1 cellular context compared by ENCODE assay signal in the genomic region with DNA sequence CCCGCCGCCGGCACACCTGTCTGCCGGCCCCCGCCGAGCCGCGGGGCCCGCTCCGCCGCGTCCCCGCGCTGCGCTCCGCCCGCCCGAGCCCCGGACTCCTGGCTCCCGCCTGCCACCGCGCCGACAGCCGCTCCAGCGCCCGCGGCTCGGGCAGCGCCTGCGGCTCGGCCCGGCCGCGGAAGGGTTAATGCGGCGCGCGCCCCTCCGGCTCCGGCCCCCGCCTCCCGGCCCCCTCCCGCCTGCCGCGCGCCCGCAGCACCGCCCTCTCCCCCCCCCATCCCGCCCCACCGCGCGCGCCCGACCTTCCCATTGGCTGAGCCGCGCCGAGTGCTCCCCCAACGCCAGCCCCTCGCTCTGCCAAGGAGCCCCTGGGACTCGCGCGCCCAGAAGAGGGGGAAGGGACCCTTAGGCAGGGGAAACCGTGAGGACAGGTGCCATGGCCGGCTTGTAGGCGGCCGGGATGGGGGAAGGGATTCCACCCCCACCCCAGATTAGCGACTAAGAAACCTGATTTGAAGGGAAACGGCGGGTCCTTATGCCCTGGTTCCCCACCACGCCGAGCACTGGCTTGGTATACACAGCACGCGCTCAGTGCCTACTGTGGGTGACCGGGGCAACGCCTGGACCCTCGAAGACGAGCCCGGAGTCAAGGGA.
TF ChIP-seq lines count a peak whose summit lies in the region.

A gene with protein sequence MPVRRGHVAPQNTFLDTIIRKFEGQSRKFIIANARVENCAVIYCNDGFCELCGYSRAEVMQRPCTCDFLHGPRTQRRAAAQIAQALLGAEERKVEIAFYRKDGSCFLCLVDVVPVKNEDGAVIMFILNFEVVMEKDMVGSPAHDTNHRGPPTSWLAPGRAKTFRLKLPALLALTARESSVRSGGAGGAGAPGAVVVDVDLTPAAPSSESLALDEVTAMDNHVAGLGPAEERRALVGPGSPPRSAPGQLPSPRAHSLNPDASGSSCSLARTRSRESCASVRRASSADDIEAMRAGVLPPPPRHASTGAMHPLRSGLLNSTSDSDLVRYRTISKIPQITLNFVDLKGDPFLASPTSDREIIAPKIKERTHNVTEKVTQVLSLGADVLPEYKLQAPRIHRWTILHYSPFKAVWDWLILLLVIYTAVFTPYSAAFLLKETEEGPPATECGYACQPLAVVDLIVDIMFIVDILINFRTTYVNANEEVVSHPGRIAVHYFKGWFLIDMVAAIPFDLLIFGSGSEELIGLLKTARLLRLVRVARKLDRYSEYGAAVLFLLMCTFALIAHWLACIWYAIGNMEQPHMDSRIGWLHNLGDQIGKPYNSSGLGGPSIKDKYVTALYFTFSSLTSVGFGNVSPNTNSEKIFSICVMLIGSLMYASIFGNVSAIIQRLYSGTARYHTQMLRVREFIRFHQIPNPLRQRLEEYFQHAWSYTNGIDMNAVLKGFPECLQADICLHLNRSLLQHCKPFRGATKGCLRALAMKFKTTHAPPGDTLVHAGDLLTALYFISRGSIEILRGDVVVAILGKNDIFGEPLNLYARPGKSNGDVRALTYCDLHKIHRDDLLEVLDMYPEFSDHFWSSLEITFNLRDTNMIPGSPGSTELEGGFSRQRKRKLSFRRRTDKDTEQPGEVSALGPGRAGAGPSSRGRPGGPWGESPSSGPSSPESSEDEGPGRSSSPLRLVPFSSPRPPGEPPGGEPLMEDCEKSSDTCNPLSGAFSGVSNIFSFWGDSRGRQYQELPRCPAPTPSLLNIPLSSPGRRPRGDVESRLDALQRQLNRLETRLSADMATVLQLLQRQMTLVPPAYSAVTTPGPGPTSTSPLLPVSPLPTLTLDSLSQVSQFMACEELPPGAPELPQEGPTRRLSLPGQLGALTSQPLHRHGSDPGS (minus strand): TSS at position 186 of the 654 bp plus-strand sequence. CDS start 408 bp downstream, outside the sequence.

TF ChIP-seq in GM12878, 131 proteins besides CTCF, POLR2A, EP300 and RAD21:
- TF ChIP-seq SUZ12 (IDR thresholded peaks at IDR 0.05; ENCODE audit: unreplicated experiment) (no peak), TCF12 (IDR thresholded peaks at IDR 0.05; ENCODE audit: low read depth, low read length) (no peak), WRNIP1 (IDR thresholded peaks at IDR 0.05; ENCODE audit: borderline replicate concordance, low read depth, low read length) (no peak), ZSCAN29 (IDR thresholded peaks at IDR 0.05) (no peak), ZNF207 (IDR thresholded peaks at IDR 0.05; ENCODE audit: borderline replicate concordance) (no peak), CBFB (IDR thresholded peaks at IDR 0.05; ENCODE audit: low read depth) (no peak), GABPA (IDR thresholded peaks at IDR 0.05; ENCODE audit: low read depth) (no peak), EGR1 (IDR thresholded peaks at IDR 0.05; ENCODE audit: borderline replicate concordance in 1 of 2, low read depth in 2 of 2, low read length in 2 of 2) (no peak), SREBF2 (IDR thresholded peaks at IDR 0.05; ENCODE audit: low read length) (no peak), GATAD2B (conservative IDR thresholded peaks at IDR 0.05; ENCODE audit: low read depth) (no peak), NFXL1 (IDR thresholded peaks at IDR 0.05; ENCODE audit: borderline replicate concordance) (no peak), CHD4 (IDR thresholded peaks at IDR 0.05) (no peak)
- TF ChIP-seq, protein P1, sequence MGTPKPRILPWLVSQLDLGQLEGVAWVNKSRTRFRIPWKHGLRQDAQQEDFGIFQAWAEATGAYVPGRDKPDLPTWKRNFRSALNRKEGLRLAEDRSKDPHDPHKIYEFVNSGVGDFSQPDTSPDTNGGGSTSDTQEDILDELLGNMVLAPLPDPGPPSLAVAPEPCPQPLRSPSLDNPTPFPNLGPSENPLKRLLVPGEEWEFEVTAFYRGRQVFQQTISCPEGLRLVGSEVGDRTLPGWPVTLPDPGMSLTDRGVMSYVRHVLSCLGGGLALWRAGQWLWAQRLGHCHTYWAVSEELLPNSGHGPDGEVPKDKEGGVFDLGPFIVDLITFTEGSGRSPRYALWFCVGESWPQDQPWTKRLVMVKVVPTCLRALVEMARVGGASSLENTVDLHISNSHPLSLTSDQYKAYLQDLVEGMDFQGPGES (IDR thresholded peaks at IDR 0.05) = no peak
- TF ChIP-seq, protein P2, sequence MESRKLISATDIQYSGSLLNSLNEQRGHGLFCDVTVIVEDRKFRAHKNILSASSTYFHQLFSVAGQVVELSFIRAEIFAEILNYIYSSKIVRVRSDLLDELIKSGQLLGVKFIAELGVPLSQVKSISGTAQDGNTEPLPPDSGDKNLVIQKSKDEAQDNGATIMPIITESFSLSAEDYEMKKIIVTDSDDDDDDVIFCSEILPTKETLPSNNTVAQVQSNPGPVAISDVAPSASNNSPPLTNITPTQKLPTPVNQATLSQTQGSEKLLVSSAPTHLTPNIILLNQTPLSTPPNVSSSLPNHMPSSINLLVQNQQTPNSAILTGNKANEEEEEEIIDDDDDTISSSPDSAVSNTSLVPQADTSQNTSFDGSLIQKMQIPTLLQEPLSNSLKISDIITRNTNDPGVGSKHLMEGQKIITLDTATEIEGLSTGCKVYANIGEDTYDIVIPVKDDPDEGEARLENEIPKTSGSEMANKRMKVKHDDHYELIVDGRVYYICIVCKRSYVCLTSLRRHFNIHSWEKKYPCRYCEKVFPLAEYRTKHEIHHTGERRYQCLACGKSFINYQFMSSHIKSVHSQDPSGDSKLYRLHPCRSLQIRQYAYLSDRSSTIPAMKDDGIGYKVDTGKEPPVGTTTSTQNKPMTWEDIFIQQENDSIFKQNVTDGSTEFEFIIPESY (IDR thresholded peaks at IDR 0.05) = no peak
- TF ChIP-seq, protein P3, sequence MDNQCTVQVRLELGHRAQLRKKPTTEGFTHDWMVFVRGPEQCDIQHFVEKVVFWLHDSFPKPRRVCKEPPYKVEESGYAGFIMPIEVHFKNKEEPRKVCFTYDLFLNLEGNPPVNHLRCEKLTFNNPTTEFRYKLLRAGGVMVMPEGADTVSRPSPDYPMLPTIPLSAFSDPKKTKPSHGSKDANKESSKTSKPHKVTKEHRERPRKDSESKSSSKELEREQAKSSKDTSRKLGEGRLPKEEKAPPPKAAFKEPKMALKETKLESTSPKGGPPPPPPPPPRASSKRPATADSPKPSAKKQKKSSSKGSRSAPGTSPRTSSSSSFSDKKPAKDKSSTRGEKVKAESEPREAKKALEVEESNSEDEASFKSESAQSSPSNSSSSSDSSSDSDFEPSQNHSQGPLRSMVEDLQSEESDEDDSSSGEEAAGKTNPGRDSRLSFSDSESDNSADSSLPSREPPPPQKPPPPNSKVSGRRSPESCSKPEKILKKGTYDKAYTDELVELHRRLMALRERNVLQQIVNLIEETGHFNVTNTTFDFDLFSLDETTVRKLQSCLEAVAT (IDR thresholded peaks at IDR 0.05) = no peak
- TF ChIP-seq, protein P4, sequence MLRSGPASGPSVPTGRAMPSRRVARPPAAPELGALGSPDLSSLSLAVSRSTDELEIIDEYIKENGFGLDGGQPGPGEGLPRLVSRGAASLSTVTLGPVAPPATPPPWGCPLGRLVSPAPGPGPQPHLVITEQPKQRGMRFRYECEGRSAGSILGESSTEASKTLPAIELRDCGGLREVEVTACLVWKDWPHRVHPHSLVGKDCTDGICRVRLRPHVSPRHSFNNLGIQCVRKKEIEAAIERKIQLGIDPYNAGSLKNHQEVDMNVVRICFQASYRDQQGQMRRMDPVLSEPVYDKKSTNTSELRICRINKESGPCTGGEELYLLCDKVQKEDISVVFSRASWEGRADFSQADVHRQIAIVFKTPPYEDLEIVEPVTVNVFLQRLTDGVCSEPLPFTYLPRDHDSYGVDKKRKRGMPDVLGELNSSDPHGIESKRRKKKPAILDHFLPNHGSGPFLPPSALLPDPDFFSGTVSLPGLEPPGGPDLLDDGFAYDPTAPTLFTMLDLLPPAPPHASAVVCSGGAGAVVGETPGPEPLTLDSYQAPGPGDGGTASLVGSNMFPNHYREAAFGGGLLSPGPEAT (IDR thresholded peaks at IDR 0.05; ENCODE audit: low read depth) = no peak
- TF ChIP-seq, protein P5, sequence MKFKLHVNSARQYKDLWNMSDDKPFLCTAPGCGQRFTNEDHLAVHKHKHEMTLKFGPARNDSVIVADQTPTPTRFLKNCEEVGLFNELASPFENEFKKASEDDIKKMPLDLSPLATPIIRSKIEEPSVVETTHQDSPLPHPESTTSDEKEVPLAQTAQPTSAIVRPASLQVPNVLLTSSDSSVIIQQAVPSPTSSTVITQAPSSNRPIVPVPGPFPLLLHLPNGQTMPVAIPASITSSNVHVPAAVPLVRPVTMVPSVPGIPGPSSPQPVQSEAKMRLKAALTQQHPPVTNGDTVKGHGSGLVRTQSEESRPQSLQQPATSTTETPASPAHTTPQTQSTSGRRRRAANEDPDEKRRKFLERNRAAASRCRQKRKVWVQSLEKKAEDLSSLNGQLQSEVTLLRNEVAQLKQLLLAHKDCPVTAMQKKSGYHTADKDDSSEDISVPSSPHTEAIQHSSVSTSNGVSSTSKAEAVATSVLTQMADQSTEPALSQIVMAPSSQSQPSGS (IDR thresholded peaks at IDR 0.05; ENCODE audit: low read length) = no peak
- TF ChIP-seq, protein P6, sequence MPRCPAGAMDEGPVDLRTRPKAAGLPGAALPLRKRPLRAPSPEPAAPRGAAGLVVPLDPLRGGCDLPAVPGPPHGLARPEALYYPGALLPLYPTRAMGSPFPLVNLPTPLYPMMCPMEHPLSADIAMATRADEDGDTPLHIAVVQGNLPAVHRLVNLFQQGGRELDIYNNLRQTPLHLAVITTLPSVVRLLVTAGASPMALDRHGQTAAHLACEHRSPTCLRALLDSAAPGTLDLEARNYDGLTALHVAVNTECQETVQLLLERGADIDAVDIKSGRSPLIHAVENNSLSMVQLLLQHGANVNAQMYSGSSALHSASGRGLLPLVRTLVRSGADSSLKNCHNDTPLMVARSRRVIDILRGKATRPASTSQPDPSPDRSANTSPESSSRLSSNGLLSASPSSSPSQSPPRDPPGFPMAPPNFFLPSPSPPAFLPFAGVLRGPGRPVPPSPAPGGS (IDR thresholded peaks at IDR 0.05; ENCODE audit: borderline replicate concordance, insufficient read depth, low read depth, low read length, poor library complexity, severe bottlenecking) = no peak
- TF ChIP-seq, protein P7, sequence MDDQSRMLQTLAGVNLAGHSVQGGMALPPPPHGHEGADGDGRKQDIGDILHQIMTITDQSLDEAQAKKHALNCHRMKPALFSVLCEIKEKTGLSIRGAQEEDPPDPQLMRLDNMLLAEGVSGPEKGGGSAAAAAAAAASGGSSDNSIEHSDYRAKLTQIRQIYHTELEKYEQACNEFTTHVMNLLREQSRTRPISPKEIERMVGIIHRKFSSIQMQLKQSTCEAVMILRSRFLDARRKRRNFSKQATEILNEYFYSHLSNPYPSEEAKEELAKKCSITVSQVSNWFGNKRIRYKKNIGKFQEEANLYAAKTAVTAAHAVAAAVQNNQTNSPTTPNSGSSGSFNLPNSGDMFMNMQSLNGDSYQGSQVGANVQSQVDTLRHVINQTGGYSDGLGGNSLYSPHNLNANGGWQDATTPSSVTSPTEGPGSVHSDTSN (IDR thresholded peaks at IDR 0.05; ENCODE audit: insufficient replicate concordance, low read depth, low read length) = no peak
